ENCODE assay signal across 14 cellular contexts in the genomic region with DNA sequence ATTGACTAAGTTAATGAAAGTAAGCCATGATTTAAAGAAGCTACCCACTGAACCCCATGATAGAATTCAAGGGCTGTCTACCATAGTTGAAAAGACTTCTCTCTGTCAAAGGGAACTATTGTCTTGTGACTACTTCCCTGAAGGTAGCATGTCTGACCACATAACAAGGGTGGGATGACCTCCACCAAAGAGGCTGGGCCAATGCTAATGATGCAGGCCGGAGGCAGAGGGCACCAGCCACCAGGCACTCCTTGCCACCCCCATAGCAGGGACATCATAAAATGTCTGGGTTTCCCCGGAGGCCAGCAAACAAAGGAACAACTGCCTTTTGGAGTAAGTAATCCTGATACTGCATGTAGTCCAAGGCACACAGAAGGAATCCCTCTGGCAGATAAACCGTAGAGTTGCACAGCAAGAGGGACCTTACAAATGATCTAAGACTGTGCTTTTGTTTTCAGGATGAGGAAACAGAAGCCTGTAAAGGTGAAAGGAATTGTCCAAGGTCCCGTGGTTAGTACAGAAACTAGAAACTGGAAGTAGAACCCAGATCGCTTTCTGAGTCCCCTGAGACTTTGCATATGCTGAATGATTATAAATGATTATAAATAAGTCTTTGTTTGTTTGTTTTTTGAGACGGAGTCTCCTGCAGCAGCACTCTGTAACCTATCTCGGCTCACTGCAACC. TPM values are rescaled to one million over a fixed set of nuclear protein-coding genes. Genes with fewer than 3 reads are reported as not detected.
DNase-seq lines count a peak whose midpoint lies in the region; ATAC-seq, FAIRE-seq and TF ChIP-seq lines count a peak whose summit lies in the region.
"Had no signal": no experiment of that assay in that cellular context is flagged by ENCODE, and none has a peak within 500 bp of the region (broad histone marks: within the 10 kb centered on the region; RNA-seq: fewer than 3 reads in every experiment).

No MANE protein-coding gene starts in this region.

- H3K36me3 ChIP-seq in Karpas-422 (ENCODE audit: insufficient read depth, low read length) (no peaks in the 10 kb centered on the region), left ventricle myocardium inferior (no peaks in the 10 kb centered on the region)

- TF ChIP-seq CTCF in GM20000 (IDR thresholded peaks at IDR 0.05; ENCODE audit: extremely low read depth, missing control alignments) = no peak
- no peak for TF ChIP-seq CTCF in left ventricle myocardium inferior (IDR thresholded peaks at IDR 0.05; ENCODE audit: borderline replicate concordance)

- no peak for TF ChIP-seq POLR2A in GM12891 (IDR thresholded peaks at IDR 0.05; ENCODE audit: low read depth, low read length)
- TF ChIP-seq POLR2A in erythroblast (IDR thresholded peaks at IDR 0.05; ENCODE audit: low read length) = no peak

- no peaks in the 10 kb centered on the region for H3K9me2 ChIP-seq in Karpas-422 (replicated peaks; ENCODE audit: insufficient read depth, low read length)

- no peaks in the 10 kb centered on the region for H3K27me3 ChIP-seq in Karpas-422 (ENCODE audit: low read length)
- no peaks in the 10 kb centered on the region for H3K27me3 ChIP-seq in left ventricle myocardium inferior (ENCODE audit: low read depth)

- H3K4me1 ChIP-seq in Karpas-422 (ENCODE audit: low read length) (peaks cover 14% of the 10 kb centered on the region), left ventricle myocardium inferior (no peaks in the 10 kb centered on the region)

- no peak overlapping the region for H2AFZ ChIP-seq in Karpas-422 (ENCODE audit: low read length)

- H3K4me3 ChIP-seq in Karpas-422 (ENCODE audit: low read length) (no peak overlapping the region), left ventricle myocardium inferior (no peak overlapping the region)

- H3K9ac ChIP-seq in Karpas-422 (ENCODE audit: low read length) = no peak overlapping the region

- no peak for DNase-seq in GM12891 (ENCODE audit: insufficient read length, low spot score)
- DNase-seq in GM20000 (ENCODE audit: low spot score) = peak; percentile 43
- DNase-seq in Karpas-422 = peak; percentile 62
- DNase-seq in left ventricle myocardium inferior = no peak
- no peak for DNase-seq in erythroblast (lab: John Stamatoyannopoulos, UW)
- DNase-seq in HuH-7 (ENCODE audit: low spot score) = no peak
- DNase-seq in HPDE6-E6E7 (ENCODE audit: extremely low spot score) = no peak
- DNase-seq: foreskin melanocyte, left colon, nucleus accumbens had no signal

- H3K27ac ChIP-seq in Karpas-422 (ENCODE audit: low read length) = no peak overlapping the region
- H3K27ac ChIP-seq in left ventricle myocardium inferior (replicated peaks) = no peak overlapping the region

- no peaks in the 10 kb centered on the region for H3K9me3 ChIP-seq in Karpas-422 (ENCODE audit: low read length)
- peaks cover 10% of the 10 kb centered on the region for H3K9me3 ChIP-seq in left ventricle myocardium inferior (replicated peaks)

- no peaks in the 10 kb centered on the region for H3K79me2 ChIP-seq in Karpas-422 (ENCODE audit: low read length)

- peak; percentile 20 for FAIRE-seq in GM12891 (lab: Jason Lieb, UNC)
- FAIRE-seq: colon had no signal

- intact Hi-C loops in left ventricle myocardium inferior (cut with micrococcal nuclease) = no loop called here

- H3K4me2 ChIP-seq in Karpas-422 (ENCODE audit: low read depth, low read length, poor library complexity, severe bottlenecking) = peak overlapping the region; percentile 19

- ATAC-seq in HG02981 (IDR thresholded peaks at IDR 0.05; ENCODE audit: unreplicated experiment) = peak; percentile 69
- ATAC-seq: activated T-helper 17 cell treated with anti-CD3 and anti-CD28 coated beads, Interleukin-2, amount 50 U/mL, for 72 hours; left colon; Panc1 had no signal

- H4K20me1 ChIP-seq in Karpas-422 (ENCODE audit: insufficient read depth, low read depth, low read length) = no peaks in the 10 kb centered on the region

TF ChIP-seq in GM12891, 5 proteins besides CTCF, POLR2A, EP300 and RAD21:
- TF ChIP-seq SPI1 (IDR thresholded peaks at IDR 0.05; ENCODE audit: low read depth, low read length) (0 out of 2 replicates have a peak, but pooled peaks have one; percentile 6), PAX5 (IDR thresholded peaks at IDR 0.05; ENCODE audit: insufficient read depth, low read length, severe bottlenecking) (no peak)
TF ChIP-seq in GM12891: peak in this region for 1.

RNA-seq across cellular contexts. Expression of a gene that starts 33.5 kb away (rescaled TPM):
- 15.8 TPM for polyA plus RNA-seq in GM12891 (2012; ENCODE audit: low read depth, missing spikeins)
- 79.0 and 132 TPM in 2 replicates for total RNA-seq in Karpas-422 (2014; rRNA removed; shearing (Covaris generic); ENCODE audit: low replicate concordance)
- total RNA-seq in left ventricle myocardium inferior = 15.7 TPM

Comparison
In these comparisons a context has a peak if more than half of its experiments do, and no peak if none do; other contexts are left out.
1. DNase-seq: peak in GM20000 (single experiment) and Karpas-422 (single experiment); none in GM12891 (single experiment), left ventricle myocardium inferior (single experiment), erythroblast (0 of 2), HuH-7 (single experiment) and HPDE6-E6E7 (single experiment).